In genomic region chr2:132416996-132417395, GRCh38 we compare ENCODE assay signal across 10 cellular contexts. TPM values are rescaled to one million over a fixed set of nuclear protein-coding genes. Genes with fewer than 3 reads are reported as not detected.
A peak's percentile ranks its signal among the peaks of the same experiment; 100 is the strongest.
DNase-seq lines count a peak whose midpoint lies in the region; ATAC-seq, FAIRE-seq and TF ChIP-seq lines count a peak whose summit lies in the region.
"Had no signal": no experiment of that assay in that cellular context is flagged by ENCODE, and none has a peak within 500 bp of the region (broad histone marks: within the 10 kb centered on the region; RNA-seq: fewer than 3 reads in every experiment).

No MANE protein-coding gene starts in this region.

- POLR2A ChIA-PET in HepG2 (lab: Yijun Ruan, JAX), result interaction anchor here (1.0 to 2.1 kb wide), 3 partner anchors 8 to 68 kb away, joined by 3 to 24 read pairs (median 10); no protein-coding TSS in a partner anchor

- TF ChIP-seq POLR2A in breast epithelium (IDR thresholded peaks at IDR 0.05), result no peak
- no peak for TF ChIP-seq POLR2A in HepG2 (IDR thresholded peaks at IDR 0.05; ENCODE audit: insufficient read depth in 1 of 2, low read depth in 2 of 2, low read length in 2 of 2)
- TF ChIP-seq POLR2A in thyroid gland (IDR thresholded peaks at IDR 0.05), result no peak

- H3K27me3 Mint-ChIP-seq in T-helper 2 cell treated with Interferon-gamma antibody and Interleukin-4, amounts not matched to agents 5 μg/mL and 100 μg/mL, for 36 hours (ENCODE audit: low read depth), result peaks cover 16% of the 10 kb centered on the region

- H3K4me1 Mint-ChIP-seq in T-helper 2 cell treated with Interferon-gamma antibody and Interleukin-4, amounts not matched to agents 5 μg/mL and 100 μg/mL, for 36 hours (ENCODE audit: low read depth), result no peaks in the 10 kb centered on the region

- H3K9ac ChIP-seq in HUES64 (ENCODE audit: low read depth, low read length), result no peak overlapping the region
- H3K9ac ChIP-seq in HepG2 (ENCODE audit: insufficient read depth, low read depth, low read length), result no peak overlapping the region

- peak; percentile 1; the same call in 1 of the 3 replicates for ATAC-seq in HepG2
- ATAC-seq: naive thymus-derived CD8-positive, alpha-beta T cell had no signal

- no peak overlapping the region for H2AFZ ChIP-seq in HepG2 (ENCODE audit: low read length)

- H3K4me2 ChIP-seq in HepG2 (ENCODE audit: low read depth, low read length), result peak overlapping the region; percentile 98

- H3K27ac Mint-ChIP-seq in T-helper 2 cell treated with Interferon-gamma antibody and Interleukin-4, amounts not matched to agents 5 μg/mL and 100 μg/mL, for 36 hours, result no peak overlapping the region
- H3K27ac Mint-ChIP-seq: naive thymus-derived CD8-positive, alpha-beta T cell had no signal

- TF ChIP-seq CTCF in breast epithelium (IDR thresholded peaks at IDR 0.05) (no peak), HepG2 (CRISPR knock-in tag; IDR thresholded peaks at IDR 0.05) (no peak), thyroid gland (IDR thresholded peaks at IDR 0.05) (no peak)

- no peak overlapping the region for H3K27ac ChIP-seq in HUES64 (ENCODE audit: low read depth, low read length)
- H3K27ac ChIP-seq in breast epithelium, result peak overlapping the region; percentile 70 to 87
- H3K27ac ChIP-seq in HepG2 (ENCODE audit: extremely low read length, insufficient read depth, low read length), result no peak overlapping the region
- H3K27ac ChIP-seq in thyroid gland, result peak overlapping the region in 2 of 3 donors; percentile 28 to 57

- H3K4me3 ChIP-seq in HUES64 (ENCODE audit: low read length), result peak overlapping the region; percentile 69
- H3K4me3 ChIP-seq in breast epithelium, result peak overlapping the region in 2 of 3 donors; percentile 62 to 78
- H3K4me3 ChIP-seq in HepG2 (replicated peaks in 1 of 3; ENCODE audit: insufficient read depth in 1 of 3, low read depth in 2 of 3, low read length in 3 of 3), result peak overlapping the region in 1 of 3 experiments; percentile 76; a peak in 1 of 6 replicates
- H3K4me3 ChIP-seq in thyroid gland (replicated peaks in 1 of 3), result peak overlapping the region in 1 of 3 donors; percentile 45

- TF ChIP-seq EP300 in HepG2 (IDR thresholded peaks at IDR 0.05; ENCODE audit: low read depth in 2 of 2, low read length in 2 of 2), result no peak
- no peak for TF ChIP-seq EP300 in HepG2 (CRISPR knock-in tag; IDR thresholded peaks at IDR 0.05; ENCODE audit: borderline replicate concordance)

- CTCF ChIA-PET in HepG2 (lab: Yijun Ruan, JAX; ENCODE audit: low intra/inter-chr PET ratio, low total read pairs), result no interaction called here

- 91% methylated on average over 9 of the region's 9 CpGs for WGBS in HUES64
- WGBS in HepG2 (ENCODE audit: low lambda C conversion rate), result 81% methylated on average over 9 of the region's 9 CpGs
- 85 to 97% methylated on average over 9 of the region's 9 CpGs for WGBS in thyroid gland, 2 donors

- FAIRE-seq in HepG2 (lab: Jason Lieb, UNC), result no peak

- no peak for TF ChIP-seq RAD21 in HepG2 (CRISPR knock-in tag; IDR thresholded peaks at IDR 0.05)

- DNase-seq in breast epithelium (ENCODE audit: low spot score in 2 of 2), result no peak
- DNase-seq in HepG2 (ENCODE audit: low spot score), result no peak
- no peak for DNase-seq in thyroid gland
- DNase-seq in NK-92 treated with Interleukin-12 subunit alpha and Interleukin-12 subunit beta, amount 100 ng/mL, for 24 hours (lab: John Stamatoyannopoulos, UW), result no peak
- DNase-seq in NOMO-1 (lab: John Stamatoyannopoulos, UW; ENCODE audit: unreplicated experiment in 2 of 2), result no peak
- no peak for DNase-seq in T-helper 2 cell treated with Interferon-gamma antibody and Interleukin-4, amounts not matched to agents 5 μg/mL and 100 μg/mL, for 36 hours (ENCODE audit: low spot score)
- DNase-seq in iPS-NIHi11 (ENCODE audit: low spot score), result no peak
- DNase-seq: activated naive CD4-positive, alpha-beta T cell treated with Interleukin-2 at 50 U/mL for 16 hours; naive thymus-derived CD8-positive, alpha-beta T cell had no signal

- BruUV-seq in HepG2 (replicated peaks; lab: Mats Ljungman, UMichigan), result TSS peak; percentile 60

- H3K4me3 Mint-ChIP-seq in T-helper 2 cell treated with Interferon-gamma antibody and Interleukin-4, amounts not matched to agents 5 μg/mL and 100 μg/mL, for 36 hours, result no peak overlapping the region
- H3K4me3 Mint-ChIP-seq: naive thymus-derived CD8-positive, alpha-beta T cell had no signal

- H3K4me1 ChIP-seq in HUES64 (ENCODE audit: insufficient read depth, low read length), result peaks cover 28% of the 10 kb centered on the region
- no peaks in the 10 kb centered on the region for H3K4me1 ChIP-seq in breast epithelium
- H3K4me1 ChIP-seq in HepG2 (ENCODE audit: insufficient read depth, low read length), result peaks cover 21% of the 10 kb centered on the region
- peaks cover 0 to 9% of the 10 kb centered on the region in 2 donors for H3K4me1 ChIP-seq in thyroid gland

- H3K9me3 Mint-ChIP-seq in T-helper 2 cell treated with Interferon-gamma antibody and Interleukin-4, amounts not matched to agents 5 μg/mL and 100 μg/mL, for 36 hours, result no peaks in the 10 kb centered on the region

- H3K79me2 ChIP-seq in HepG2 (ENCODE audit: insufficient read depth, low read length), result no peaks in the 10 kb centered on the region

- intact Hi-C loops in breast epithelium (cut with DNase I; ENCODE audit: low total_unique reads), result no loop called here
- intact Hi-C loops in HepG2 (cut with micrococcal nuclease; ENCODE audit: unreplicated experiment), result loop anchor here (2.0 kb wide), 1 partner anchor 24 kb away; no protein-coding TSS in a partner anchor
- intact Hi-C loops in thyroid gland (cut with DNase I), result no loop called here

- H3K9me3 ChIP-seq in HUES64 (ENCODE audit: insufficient read depth, low read depth, low read length) (no peaks in the 10 kb centered on the region), breast epithelium (no peaks in the 10 kb centered on the region), HepG2 (ENCODE audit: low read length) (no peaks in the 10 kb centered on the region), thyroid gland (no peaks in the 10 kb centered on the region)

- in situ Hi-C loops in HepG2 (cut with HindIII; ENCODE audit: extremely low pct_ligation_motif_present, low pct_unique_long_range_greater_than_20kb), result no loop called here

- no peaks in the 10 kb centered on the region for H3K36me3 ChIP-seq in HUES64 (ENCODE audit: insufficient read depth, low read length)
- H3K36me3 ChIP-seq in breast epithelium, result no peaks in the 10 kb centered on the region
- H3K36me3 ChIP-seq in HepG2 (replicated peaks in 1 of 2; ENCODE audit: control insufficient read depth in 1 of 2, insufficient read depth in 2 of 2, low read length in 2 of 2), result no peaks in the 10 kb centered on the region
- H3K36me3 ChIP-seq in thyroid gland, result no peaks in the 10 kb centered on the region

- H3K36me3 Mint-ChIP-seq in T-helper 2 cell treated with Interferon-gamma antibody and Interleukin-4, amounts not matched to agents 5 μg/mL and 100 μg/mL, for 36 hours (ENCODE audit: low read depth), result no peaks in the 10 kb centered on the region

- H3K27me3 ChIP-seq in HUES64 (ENCODE audit: insufficient read depth, low read length) (peaks cover 43% of the 10 kb centered on the region), breast epithelium (no peaks in the 10 kb centered on the region), HepG2 (ENCODE audit: control insufficient read depth in 1 of 2, insufficient read depth in 2 of 2, low read length in 2 of 2) (peaks cover 3 to 20% of the 10 kb centered on the region in 2 experiments; a peak in 3 of 5 replicates), thyroid gland (no peaks in the 10 kb centered on the region)

- no peaks in the 10 kb centered on the region for H4K20me1 ChIP-seq in HepG2 (ENCODE audit: insufficient read depth, low read length)

TF ChIP-seq in HepG2, 621 proteins besides CTCF, POLR2A, EP300 and RAD21 (continues in another document):
- 0 out of 2 replicates have a peak, but pooled peaks have one; percentile 31 for TF ChIP-seq ZBTB7A (CRISPR knock-in tag; IDR thresholded peaks at IDR 0.05)
- 0 out of 2 replicates have a peak, but pooled peaks have one; percentile 27 for TF ChIP-seq EED (CRISPR knock-in tag; IDR thresholded peaks at IDR 0.05)

RNA-seq across cellular contexts. Expression of gene GPR39, which starts 0.4 kb away (rescaled TPM):
- polyA plus RNA-seq in HUES64 (2013, experiment 1 of 2), result 0.70 TPM
- 0.82 TPM for polyA plus RNA-seq in HUES64 (2013, experiment 2 of 2)
- total RNA-seq in breast epithelium (10 to 100 TPM in 1 of 3 donors, 1 to 10 TPM in 1, under 1 TPM in 1; 0.16 to 10.4 (median 8.2) TPM), HepG2 (2016; rRNA removed; fragmentation: Illumina TruSeq; extraction: Trizol) (0.51 and 0.62 TPM in 2 replicates), thyroid gland (1 to 10 TPM; 2.8 to 9.7 (median 5.4) TPM)
- 0.18 TPM in 1 of 2 replicates, not detected in the other for total RNA-seq in HepG2 (2016; cell fraction: cytosol; rRNA removed; fragmentation: Illumina TruSeq; extraction: Trizol; ENCODE audit: low read depth)
- 0.21 and 0.84 TPM in 2 replicates for total RNA-seq in HepG2 (2016; cell fraction: insoluble cytoplasmic fraction; rRNA removed; fragmentation: Illumina TruSeq; extraction: Trizol)
- 0.24 and 0.28 TPM in 2 replicates for total RNA-seq in HepG2 (2016; cell fraction: membrane; rRNA removed; fragmentation: Illumina TruSeq; extraction: Trizol)
- total RNA-seq in HepG2 (2016; cell fraction: nucleus; rRNA removed; fragmentation: Illumina TruSeq; extraction: Trizol), result 1.7 and 2.3 TPM in 2 replicates
- polyA plus RNA-seq in HepG2 (2011; rRNA removed), result 0.16 and 0.55 TPM in 2 replicates
- 0.19 and 0.34 TPM in 2 replicates for polyA plus RNA-seq in HepG2 (2011; cell fraction: cytosol; rRNA removed)
- polyA plus RNA-seq in HepG2 (2011; cell fraction: nucleus; rRNA removed), result 0.23 and 0.42 TPM in 2 replicates
- 0.36 and 0.47 TPM in 2 replicates for polyA plus RNA-seq in HepG2 (2012)
- polyA plus RNA-seq in HepG2 (2016; cell fraction: cytosol; fragmentation: Illumina TruSeq; extraction: Trizol; ENCODE audit: low read depth), result 0.28 TPM in 1 of 2 replicates, not detected in the other
- 0.17 and 0.29 TPM in 2 replicates for polyA plus RNA-seq in HepG2 (2016; cell fraction: insoluble cytoplasmic fraction; fragmentation: Illumina TruSeq; extraction: Trizol; ENCODE audit: low read depth)
- 0.08 and 0.23 TPM in 2 replicates for polyA plus RNA-seq in HepG2 (2016; cell fraction: membrane; fragmentation: Illumina TruSeq; extraction: Trizol; ENCODE audit: low read depth)
- polyA plus RNA-seq in HepG2 (2016; cell fraction: nucleus; fragmentation: Illumina TruSeq; extraction: Trizol; ENCODE audit: insufficient read depth, low read depth), result 0.42 and 0.97 TPM in 2 replicates
- polyA minus RNA-seq in HepG2 (2011; rRNA and poly(A)+ RNA removed; ENCODE audit: low replicate concordance), result 5.2 and 30.2 TPM in 2 replicates
- polyA minus RNA-seq in HepG2 (2011; cell fraction: cytosol; rRNA and poly(A)+ RNA removed), result 0.44 TPM in 1 of 2 replicates, not detected in the other
- polyA minus RNA-seq in HepG2 (2011; cell fraction: nucleus; rRNA and poly(A)+ RNA removed), result 2.4 and 3.7 TPM in 2 replicates
- total RNA-seq: naive thymus-derived CD8-positive, alpha-beta T cell had no signal
- polyA plus RNA-seq: naive thymus-derived CD8-positive, alpha-beta T cell had no signal

Comparison
In these comparisons a context has a peak if more than half of its experiments do, and no peak if none do; other contexts are left out.
1. H3K27ac ChIP-seq: peak in breast epithelium (2 of 2) and thyroid gland (2 of 3); none in HUES64 (single experiment) and HepG2 (single experiment).